Comparison of ENCODE assay signal across 24 cellular contexts in the genomic region with DNA sequence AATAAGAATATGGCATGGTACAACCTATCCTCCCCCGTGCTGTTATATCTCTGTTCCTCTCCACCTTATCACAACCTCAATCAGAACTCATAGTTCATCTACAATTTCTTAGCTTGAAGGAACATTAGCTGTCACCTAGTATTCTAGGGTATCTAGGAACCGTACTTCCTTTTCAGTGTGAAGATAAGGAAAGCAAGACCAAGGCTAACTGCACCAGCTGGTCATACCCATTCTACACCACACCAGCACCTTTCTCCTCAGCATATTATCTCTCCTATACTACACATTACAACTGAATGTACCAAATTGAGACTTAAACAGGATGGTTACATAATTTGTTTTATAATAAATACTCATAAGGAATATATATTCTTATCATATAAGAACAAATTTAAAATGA.
DNase-seq lines count a peak whose midpoint lies in the region; ATAC-seq, FAIRE-seq and TF ChIP-seq lines count a peak whose summit lies in the region.
"Had no signal": no experiment of that assay in that cellular context is flagged by ENCODE, and none has a peak within 500 bp of the region (broad histone marks: within the 10 kb centered on the region; RNA-seq: fewer than 3 reads in every experiment).

No MANE protein-coding gene starts in this region.

- H3K4me1 ChIP-seq in Panc1 (ENCODE audit: control insufficient read depth, insufficient read depth, low read length) = peaks cover 41% of the 10 kb centered on the region
- peaks cover 0 to 4% (median 3%) of the 10 kb centered on the region in 3 donors for H3K4me1 ChIP-seq in pancreas
- H3K4me1 ChIP-seq: SJCRH30 had no signal

- H3K27me3 ChIP-seq in Panc1 (ENCODE audit: control insufficient read depth, insufficient read depth, low read length) (no peaks in the 10 kb centered on the region), pancreas (no peaks in the 10 kb centered on the region)
- H3K27me3 ChIP-seq: SJCRH30 had no signal

- no peak; the same call in 1 of the 2 replicates for ATAC-seq in Panc1
- ATAC-seq in pancreas = peak in 3 of 4 donors; percentile 51 to 57 (median 53)
- no peak for ATAC-seq in HG03457 (IDR thresholded peaks at IDR 0.05; ENCODE audit: unreplicated experiment)
- ATAC-seq in HG02870 (IDR thresholded peaks at IDR 0.05; ENCODE audit: unreplicated experiment) = no peak
- ATAC-seq: Right ventricle myocardium inferior, SK-N-SH treated with all-trans-retinoic acid at 6 μM for 48 hours, T-helper 17 cell had no signal

- intact Hi-C loops in Panc1 (cut with micrococcal nuclease; ENCODE audit: unreplicated experiment) (loop anchor here (5.0 to 10.0 kb wide), 3 partner anchors 73 to 626 kb away; a partner anchor contains a TSS), pancreas (cut with DNase I) (loop anchor here in 1 of 3 donors (5.0 kb wide), 1 partner anchor 213 kb away; no protein-coding TSS in a partner anchor)

- BruUV-seq in Panc1 (replicated peaks; lab: Mats Ljungman, UMichigan) = no TSS peak

- DNase-seq in NCI-H748 (lab: John Stamatoyannopoulos, UW; ENCODE audit: unreplicated experiment) (peak; percentile 6), NCI-H748 treated with DMSO at 0.1 percent for 48 hours (lab: John Stamatoyannopoulos, UW) (no peak), KBM-7 (peak; percentile 2), Panc1 (ENCODE audit: low read depth, low spot score) (no peak), pancreas (no peak), pons (ENCODE audit: low spot score) (no peak)
- DNase-seq: C1 segment of cervical spinal cord; CD4-positive, alpha-beta memory T cell; COR-L47; DND-41; GOT3; HCEC 1CT; Karpas-422; NCI-H1694; NCI-H2171; NCI-H345; NCI-H524 treated with DMSO at 0.1 percent for 48 hours; SJCRH30; T-helper 17 cell had no signal

- in situ Hi-C loops in KBM-7 (cut with MboI; ENCODE audit: low pct_unique_long_range_greater_than_20kb, low sequenced_read_pairs) = loop anchor here (25.0 kb wide), 1 partner anchor 218 kb away; no protein-coding TSS in a partner anchor
- in situ Hi-C loops in Panc1 (cut with HindIII; ENCODE audit: low pct_unique_long_range_greater_than_20kb, low sequenced_read_pairs) = no loop called here

- TF ChIP-seq CTCF in Panc1 (IDR thresholded peaks at IDR 0.05) = no peak
- TF ChIP-seq CTCF in pancreas (IDR thresholded peaks at IDR 0.05) = no peak

- H3K27ac ChIP-seq in Panc1 (ENCODE audit: low read length) = peak overlapping the region; percentile 71
- no peak overlapping the region for H3K27ac ChIP-seq in pancreas
- H3K27ac ChIP-seq: SJCRH30 had no signal

- H3K9me3 ChIP-seq in Panc1 (ENCODE audit: control insufficient read depth, insufficient read depth, low read depth, low read length) = no peaks in the 10 kb centered on the region
- H3K9me3 ChIP-seq in pancreas = no peaks in the 10 kb centered on the region
- H3K9me3 ChIP-seq: SJCRH30 had no signal

- H3K36me3 ChIP-seq in Panc1 (ENCODE audit: control insufficient read depth, insufficient read depth, low read length) (peaks cover 3% of the 10 kb centered on the region; the same call in 1 of the 2 replicates), pancreas (no peaks in the 10 kb centered on the region)
- H3K36me3 ChIP-seq: SJCRH30 had no signal

- H3K4me3 ChIP-seq in Panc1 (ENCODE audit: low read depth in 2 of 2, low read length in 2 of 2) (no peak overlapping the region), pancreas (no peak overlapping the region)
- H3K4me3 ChIP-seq: SJCRH30 had no signal

- CTCF ChIA-PET in Panc1 (lab: Charles Lee) = interaction anchor here (0.7 to 1.8 kb wide), 2 partner anchors 94 to 213 kb away, joined by 3 to 6 read pairs; no protein-coding TSS in a partner anchor

- no peak for FAIRE-seq in pancreas (lab: Jason Lieb, UNC)
- FAIRE-seq: GM18507 had no signal

- POLR2A ChIA-PET in Panc1 (lab: Charles Lee) = no interaction called here

- WGBS in pancreas, 2 donors = 47 to 49% methylated on average over 2 of the region's 2 CpGs

Comparison
In these comparisons a context has a peak if more than half of its experiments do, and no peak if none do; other contexts are left out.
1. DNase-seq: peak in NCI-H748 (single experiment) and KBM-7 (single experiment); none in NCI-H748 treated with DMSO at 0.1 percent for 48 hours (single experiment), Panc1 (single experiment), pancreas (0 of 6) and pons (single experiment).
2. ATAC-seq: peak in pancreas (3 of 4); none in Panc1 (single experiment), HG03457 (single experiment) and HG02870 (single experiment).